Comparison of ENCODE assay signal across 14 cellular contexts in the genomic region with DNA sequence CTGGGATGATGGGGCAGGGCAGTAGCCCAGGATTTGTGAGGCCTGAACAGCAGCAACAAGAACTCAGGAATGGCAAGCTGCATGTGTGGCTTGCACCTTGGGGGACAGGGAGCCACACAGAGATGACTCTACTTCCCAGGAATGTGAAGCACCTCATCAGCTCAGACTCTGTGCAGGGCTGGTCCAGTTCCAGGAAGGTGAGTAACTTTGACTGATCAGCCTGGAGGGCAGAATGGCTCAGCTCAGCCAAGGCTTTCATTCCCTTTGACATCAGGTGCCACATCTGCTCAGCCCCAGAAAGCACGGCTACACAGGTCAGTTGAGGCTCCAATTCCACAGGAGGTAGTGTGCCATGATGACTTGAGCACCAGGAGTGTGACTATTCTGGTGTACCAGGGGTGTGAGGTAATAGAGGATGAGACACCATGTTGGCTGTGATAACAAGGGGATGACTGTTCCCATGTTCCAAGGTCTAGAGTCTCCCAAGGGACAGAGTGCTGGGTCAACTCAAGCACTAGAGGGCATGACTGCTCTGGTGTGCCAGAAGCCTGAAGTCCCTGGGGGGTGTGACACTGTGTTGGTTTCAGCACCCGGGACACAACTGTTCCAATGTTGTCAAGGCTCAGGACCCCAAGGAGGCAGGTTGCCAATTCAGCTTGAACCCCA.
DNase-seq lines count a peak whose midpoint lies in the region; TF ChIP-seq lines count a peak whose summit lies in the region.
"Had no signal": no experiment of that assay in that cellular context is flagged by ENCODE, and none has a peak within 500 bp of the region (broad histone marks: within the 10 kb centered on the region; RNA-seq: fewer than 3 reads in every experiment).

No MANE protein-coding gene starts in this region.

- H3K79me2 ChIP-seq in hepatocyte = no peaks in the 10 kb centered on the region

- no peaks in the 10 kb centered on the region for H3K4me1 ChIP-seq in hepatocyte (ENCODE audit: insufficient read depth)

- H3K4me3 ChIP-seq in WERI-Rb-1 (ENCODE audit: low read depth, low read length) (no peak overlapping the region), hepatocyte (no peak overlapping the region)

- no peak overlapping the region for H3K4me3 Mint-ChIP-seq in activated T-cell treated with anti-CD3 and anti-CD28 coated beads, Interleukin-2, amount 50 U/mL, for 24 hours
- H3K4me3 Mint-ChIP-seq: activated CD4-positive, alpha-beta memory T cell treated with anti-CD3 and anti-CD28 coated beads, Interleukin-2, amount 10 ng/mL, durations not matched to agents 7 days and 5 days; naive B cell had no signal

- no peak overlapping the region for H3K4me2 ChIP-seq in hepatocyte
- H3K4me2 ChIP-seq: KMS-11 had no signal

- no peaks in the 10 kb centered on the region for H3K9me2 ChIP-seq in hepatocyte (replicated peaks; ENCODE audit: insufficient read depth)

- no peaks in the 10 kb centered on the region for H3K36me3 ChIP-seq in WERI-Rb-1
- no peaks in the 10 kb centered on the region for H3K36me3 ChIP-seq in hepatocyte (replicated peaks; ENCODE audit: insufficient read depth, low read depth)

- no peaks in the 10 kb centered on the region for H3K27me3 Mint-ChIP-seq in activated T-cell treated with anti-CD3 and anti-CD28 coated beads, Interleukin-2, amount 50 U/mL, for 24 hours
- H3K27me3 Mint-ChIP-seq: activated CD4-positive, alpha-beta memory T cell treated with anti-CD3 and anti-CD28 coated beads, Interleukin-2, amount 10 ng/mL, durations not matched to agents 7 days and 5 days; naive B cell had no signal

- TF ChIP-seq CTCF in WERI-Rb-1 (IDR thresholded peaks at IDR 0.05; ENCODE audit: low read depth, low read length) = 0 out of 2 replicates have a peak, but pooled peaks have one; percentile 2
- no peak for TF ChIP-seq CTCF in hepatocyte (IDR thresholded peaks at IDR 0.05; ENCODE audit: poor library complexity)

- peaks cover 27% of the 10 kb centered on the region for H3K9me3 Mint-ChIP-seq in activated T-cell treated with anti-CD3 and anti-CD28 coated beads, Interleukin-2, amount 50 U/mL, for 24 hours

- H3K27ac ChIP-seq in WERI-Rb-1 (no peak overlapping the region), hepatocyte (no peak overlapping the region)
- H3K27ac ChIP-seq: KMS-11 had no signal

- WGBS in hepatocyte (ENCODE audit: low lambda C conversion rate, missing lambda C conversion rate) = 84% methylated on average over 2 of the region's 2 CpGs

- H3K9me3 ChIP-seq in WERI-Rb-1 (ENCODE audit: severe bottlenecking) (no peaks in the 10 kb centered on the region), hepatocyte (ENCODE audit: low read depth) (peaks cover 4% of the 10 kb centered on the region)

- no peaks in the 10 kb centered on the region for H3K4me1 Mint-ChIP-seq in activated T-cell treated with anti-CD3 and anti-CD28 coated beads, Interleukin-2, amount 50 U/mL, for 24 hours (ENCODE audit: low read depth)
- H3K4me1 Mint-ChIP-seq: activated CD4-positive, alpha-beta memory T cell treated with anti-CD3 and anti-CD28 coated beads, Interleukin-2, amount 10 ng/mL, durations not matched to agents 7 days and 5 days; naive B cell had no signal

- no peaks in the 10 kb centered on the region for H3K27me3 ChIP-seq in WERI-Rb-1 (ENCODE audit: insufficient read depth, low read depth, severe bottlenecking)
- H3K27me3 ChIP-seq in hepatocyte = no peaks in the 10 kb centered on the region

- H2AFZ ChIP-seq in hepatocyte = no peak overlapping the region

- H3K36me3 Mint-ChIP-seq in activated T-cell treated with anti-CD3 and anti-CD28 coated beads, Interleukin-2, amount 50 U/mL, for 24 hours (ENCODE audit: low read depth) = no peaks in the 10 kb centered on the region
- H3K36me3 Mint-ChIP-seq: naive B cell had no signal

- no peaks in the 10 kb centered on the region for H4K20me1 ChIP-seq in hepatocyte (ENCODE audit: insufficient read depth, poor library complexity, severe bottlenecking)

- H3K27ac Mint-ChIP-seq in activated T-cell treated with anti-CD3 and anti-CD28 coated beads, Interleukin-2, amount 50 U/mL, for 24 hours = no peak overlapping the region
- H3K27ac Mint-ChIP-seq: activated CD4-positive, alpha-beta memory T cell treated with anti-CD3 and anti-CD28 coated beads, Interleukin-2, amount 10 ng/mL, durations not matched to agents 7 days and 5 days; naive B cell had no signal

- DNase-seq in AG08395 (ENCODE audit: low spot score) (peak; percentile 26), HPDE6-E6E7 (ENCODE audit: extremely low spot score) (peak; percentile 76), WERI-Rb-1 (no peak), hepatocyte (ENCODE audit: low spot score) (peak; percentile 17), NCI-H1048 (lab: John Stamatoyannopoulos, UW) (no peak), NCI-H524 (lab: John Stamatoyannopoulos, UW) (no peak)
- DNase-seq in stimulated activated CD4-positive, alpha-beta T cell treated with anti-CD3 and anti-CD28 coated beads, Interleukin-4, amount 100 ng/mL, for 4 hours = no peak
- DNase-seq in activated T-cell treated with anti-CD3 and anti-CD28 coated beads, Interleukin-2, amount 50 U/mL, for 24 hours = no peak
- DNase-seq: activated CD4-positive, alpha-beta memory T cell treated with anti-CD3 and anti-CD28 coated beads, Interleukin-2, amount 10 ng/mL, durations not matched to agents 7 days and 5 days; activated gamma-delta T cell treated with Interleukin-2 at 50 U/mL for 16 hours; naive B cell; stimulated activated CD4-positive, alpha-beta T cell treated with anti-CD3 and anti-CD28 coated beads, Interleukin-2, amount 100 ng/mL, for 48 hours; stimulated activated naive CD4-positive, alpha-beta T cell had no signal

Comparison
In these comparisons a context has a peak if more than half of its experiments do, and no peak if none do; other contexts are left out.
1. DNase-seq: peak in AG08395 (single experiment), HPDE6-E6E7 (single experiment) and hepatocyte (single experiment); none in WERI-Rb-1 (single experiment), NCI-H1048 (single experiment), stimulated activated CD4-positive, alpha-beta T cell treated with anti-CD3 and anti-CD28 coated beads, Interleukin-4, amount 100 ng/mL, for 4 hours (0 of 2), activated T-cell treated with anti-CD3 and anti-CD28 coated beads, Interleukin-2, amount 50 U/mL, for 24 hours (single experiment) and NCI-H524 (0 of 2).